Comparison of ENCODE assay signal across 1 cellular context in the genomic region with DNA sequence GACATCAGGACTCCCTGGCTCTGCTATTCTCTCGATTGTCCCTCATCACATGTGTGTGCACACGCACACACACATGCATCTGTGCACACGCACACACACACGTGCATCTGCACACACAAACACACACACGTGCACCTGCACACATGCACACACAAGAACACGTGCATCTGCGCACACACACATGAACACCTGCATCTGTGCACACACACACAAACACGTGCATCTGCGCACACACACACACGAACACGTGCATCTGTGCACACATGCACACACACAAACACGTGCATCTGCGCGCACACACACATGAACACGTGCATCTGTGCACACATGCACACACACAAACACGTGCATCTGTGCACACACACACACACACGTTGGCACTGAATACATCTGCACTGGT.
A peak's percentile ranks its signal among the peaks of the same experiment; 100 is the strongest.
TF ChIP-seq lines count a peak whose summit lies in the region.

No MANE protein-coding gene starts in this region.

TF ChIP-seq in HepG2, 621 proteins besides CTCF, POLR2A, EP300 and RAD21:
- TF ChIP-seq, protein P1, sequence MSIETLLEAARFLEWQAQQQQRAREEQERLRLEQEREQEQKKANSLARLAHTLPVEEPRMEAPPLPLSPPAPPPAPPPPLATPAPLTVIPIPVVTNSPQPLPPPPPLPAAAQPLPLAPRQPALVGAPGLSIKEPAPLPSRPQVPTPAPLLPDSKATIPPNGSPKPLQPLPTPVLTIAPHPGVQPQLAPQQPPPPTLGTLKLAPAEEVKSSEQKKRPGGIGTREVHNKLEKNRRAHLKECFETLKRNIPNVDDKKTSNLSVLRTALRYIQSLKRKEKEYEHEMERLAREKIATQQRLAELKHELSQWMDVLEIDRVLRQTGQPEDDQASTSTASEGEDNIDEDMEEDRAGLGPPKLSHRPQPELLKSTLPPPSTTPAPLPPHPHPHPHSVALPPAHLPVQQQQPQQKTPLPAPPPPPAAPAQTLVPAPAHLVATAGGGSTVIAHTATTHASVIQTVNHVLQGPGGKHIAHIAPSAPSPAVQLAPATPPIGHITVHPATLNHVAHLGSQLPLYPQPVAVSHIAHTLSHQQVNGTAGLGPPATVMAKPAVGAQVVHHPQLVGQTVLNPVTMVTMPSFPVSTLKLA (IDR thresholded peaks at IDR 0.05) = peak; percentile 100
- TF ChIP-seq, protein P2, sequence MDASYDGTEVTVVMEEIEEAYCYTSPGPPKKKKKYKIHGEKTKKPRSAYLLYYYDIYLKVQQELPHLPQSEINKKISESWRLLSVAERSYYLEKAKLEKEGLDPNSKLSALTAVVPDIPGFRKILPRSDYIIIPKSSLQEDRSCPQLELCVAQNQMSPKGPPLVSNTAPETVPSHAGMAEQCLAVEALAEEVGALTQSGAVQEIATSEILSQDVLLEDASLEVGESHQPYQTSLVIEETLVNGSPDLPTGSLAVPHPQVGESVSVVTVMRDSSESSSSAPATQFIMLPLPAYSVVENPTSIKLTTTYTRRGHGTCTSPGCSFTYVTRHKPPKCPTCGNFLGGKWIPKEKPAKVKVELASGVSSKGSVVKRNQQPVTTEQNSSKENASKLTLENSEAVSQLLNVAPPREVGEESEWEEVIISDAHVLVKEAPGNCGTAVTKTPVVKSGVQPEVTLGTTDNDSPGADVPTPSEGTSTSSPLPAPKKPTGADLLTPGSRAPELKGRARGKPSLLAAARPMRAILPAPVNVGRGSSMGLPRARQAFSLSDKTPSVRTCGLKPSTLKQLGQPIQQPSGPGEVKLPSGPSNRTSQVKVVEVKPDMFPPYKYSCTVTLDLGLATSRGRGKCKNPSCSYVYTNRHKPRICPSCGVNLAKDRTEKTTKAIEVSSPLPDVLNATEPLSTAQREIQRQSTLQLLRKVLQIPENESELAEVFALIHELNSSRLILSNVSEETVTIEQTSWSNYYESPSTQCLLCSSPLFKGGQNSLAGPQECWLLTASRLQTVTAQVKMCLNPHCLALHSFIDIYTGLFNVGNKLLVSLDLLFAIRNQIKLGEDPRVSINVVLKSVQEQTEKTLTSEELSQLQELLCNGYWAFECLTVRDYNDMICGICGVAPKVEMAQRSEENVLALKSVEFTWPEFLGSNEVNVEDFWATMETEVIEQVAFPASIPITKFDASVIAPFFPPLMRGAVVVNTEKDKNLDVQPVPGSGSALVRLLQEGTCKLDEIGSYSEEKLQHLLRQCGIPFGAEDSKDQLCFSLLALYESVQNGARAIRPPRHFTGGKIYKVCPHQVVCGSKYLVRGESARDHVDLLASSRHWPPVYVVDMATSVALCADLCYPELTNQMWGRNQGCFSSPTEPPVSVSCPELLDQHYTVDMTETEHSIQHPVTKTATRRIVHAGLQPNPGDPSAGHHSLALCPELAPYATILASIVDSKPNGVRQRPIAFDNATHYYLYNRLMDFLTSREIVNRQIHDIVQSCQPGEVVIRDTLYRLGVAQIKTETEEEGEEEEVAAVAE (CRISPR knock-in tag; IDR thresholded peaks at IDR 0.05; ENCODE audit: borderline replicate concordance) = no peak
